1 cellular context compared by ENCODE assay signal in genomic region chr1:201115390-201115937, GRCh38.
TF ChIP-seq lines count a peak whose summit lies in the region.

No MANE protein-coding gene starts in this region.

TF ChIP-seq in GM23338, 12 proteins besides CTCF, POLR2A, EP300 and RAD21:
- TF ChIP-seq, protein P1, sequence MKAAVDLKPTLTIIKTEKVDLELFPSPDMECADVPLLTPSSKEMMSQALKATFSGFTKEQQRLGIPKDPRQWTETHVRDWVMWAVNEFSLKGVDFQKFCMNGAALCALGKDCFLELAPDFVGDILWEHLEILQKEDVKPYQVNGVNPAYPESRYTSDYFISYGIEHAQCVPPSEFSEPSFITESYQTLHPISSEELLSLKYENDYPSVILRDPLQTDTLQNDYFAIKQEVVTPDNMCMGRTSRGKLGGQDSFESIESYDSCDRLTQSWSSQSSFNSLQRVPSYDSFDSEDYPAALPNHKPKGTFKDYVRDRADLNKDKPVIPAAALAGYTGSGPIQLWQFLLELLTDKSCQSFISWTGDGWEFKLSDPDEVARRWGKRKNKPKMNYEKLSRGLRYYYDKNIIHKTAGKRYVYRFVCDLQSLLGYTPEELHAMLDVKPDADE (IDR thresholded peaks at IDR 0.05): no peak
- TF ChIP-seq ZNF331 (CRISPR knock-in tag; IDR thresholded peaks at IDR 0.05; ENCODE audit: low read depth): no peak
- no peak for TF ChIP-seq POLR2AphosphoS5 (IDR thresholded peaks at IDR 0.05; ENCODE audit: low read depth)
- TF ChIP-seq STAT1 (IDR thresholded peaks at IDR 0.05; ENCODE audit: unreplicated experiment): no peak
- TF ChIP-seq ZNF114 (CRISPR knock-in tag; IDR thresholded peaks at IDR 0.05): no peak
- TF ChIP-seq EZH2 (IDR thresholded peaks at IDR 0.05; ENCODE audit: low read depth, unreplicated experiment): no peak
- no peak for TF ChIP-seq NANOG (IDR thresholded peaks at IDR 0.05; ENCODE audit: borderline replicate concordance)
- TF ChIP-seq ZNF462 (CRISPR knock-in tag; IDR thresholded peaks at IDR 0.05): no peak
- TF ChIP-seq, protein P2, sequence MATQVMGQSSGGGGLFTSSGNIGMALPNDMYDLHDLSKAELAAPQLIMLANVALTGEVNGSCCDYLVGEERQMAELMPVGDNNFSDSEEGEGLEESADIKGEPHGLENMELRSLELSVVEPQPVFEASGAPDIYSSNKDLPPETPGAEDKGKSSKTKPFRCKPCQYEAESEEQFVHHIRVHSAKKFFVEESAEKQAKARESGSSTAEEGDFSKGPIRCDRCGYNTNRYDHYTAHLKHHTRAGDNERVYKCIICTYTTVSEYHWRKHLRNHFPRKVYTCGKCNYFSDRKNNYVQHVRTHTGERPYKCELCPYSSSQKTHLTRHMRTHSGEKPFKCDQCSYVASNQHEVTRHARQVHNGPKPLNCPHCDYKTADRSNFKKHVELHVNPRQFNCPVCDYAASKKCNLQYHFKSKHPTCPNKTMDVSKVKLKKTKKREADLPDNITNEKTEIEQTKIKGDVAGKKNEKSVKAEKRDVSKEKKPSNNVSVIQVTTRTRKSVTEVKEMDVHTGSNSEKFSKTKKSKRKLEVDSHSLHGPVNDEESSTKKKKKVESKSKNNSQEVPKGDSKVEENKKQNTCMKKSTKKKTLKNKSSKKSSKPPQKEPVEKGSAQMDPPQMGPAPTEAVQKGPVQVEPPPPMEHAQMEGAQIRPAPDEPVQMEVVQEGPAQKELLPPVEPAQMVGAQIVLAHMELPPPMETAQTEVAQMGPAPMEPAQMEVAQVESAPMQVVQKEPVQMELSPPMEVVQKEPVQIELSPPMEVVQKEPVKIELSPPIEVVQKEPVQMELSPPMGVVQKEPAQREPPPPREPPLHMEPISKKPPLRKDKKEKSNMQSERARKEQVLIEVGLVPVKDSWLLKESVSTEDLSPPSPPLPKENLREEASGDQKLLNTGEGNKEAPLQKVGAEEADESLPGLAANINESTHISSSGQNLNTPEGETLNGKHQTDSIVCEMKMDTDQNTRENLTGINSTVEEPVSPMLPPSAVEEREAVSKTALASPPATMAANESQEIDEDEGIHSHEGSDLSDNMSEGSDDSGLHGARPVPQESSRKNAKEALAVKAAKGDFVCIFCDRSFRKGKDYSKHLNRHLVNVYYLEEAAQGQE (IDR thresholded peaks at IDR 0.05; ENCODE audit: unreplicated experiment): no peak
- no peak for TF ChIP-seq EZH2phosphoT487 (IDR thresholded peaks at IDR 0.05; ENCODE audit: unreplicated experiment)
- no peak for TF ChIP-seq CREB1 (CRISPR knock-in tag; IDR thresholded peaks at IDR 0.05; ENCODE audit: low read depth)
- TF ChIP-seq JUNB (IDR thresholded peaks at IDR 0.05; ENCODE audit: unreplicated experiment): no peak
